ENCODE assay signal across 10 cellular contexts in the genomic region with DNA sequence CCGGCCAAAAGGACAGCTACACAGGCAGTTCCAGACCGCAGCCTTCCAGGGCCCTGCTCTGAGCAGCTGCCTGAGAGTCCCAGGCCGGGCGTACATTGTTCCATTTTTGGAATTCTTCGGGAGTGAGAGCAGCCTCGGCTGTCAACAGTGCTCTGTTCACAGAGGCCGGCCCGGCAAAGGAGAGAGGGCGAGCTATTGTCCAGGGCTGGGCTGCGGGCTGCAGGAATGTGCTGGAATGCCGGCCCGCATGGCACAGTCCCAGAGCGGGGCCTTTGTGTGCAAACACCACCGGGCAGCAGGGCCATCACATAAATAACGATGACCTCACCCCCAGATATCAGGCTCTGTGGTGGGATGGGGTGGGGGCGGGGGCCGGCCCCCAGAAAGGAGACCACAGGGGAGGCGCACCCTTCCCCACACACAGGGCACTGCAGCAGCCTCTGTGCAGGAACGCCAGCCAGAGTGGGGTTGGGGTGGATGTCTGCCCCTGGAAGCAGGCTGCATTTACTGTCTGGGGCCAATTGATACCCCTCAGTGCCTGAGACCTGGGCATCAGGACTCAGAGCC. TPM values are rescaled to one million over a fixed set of nuclear protein-coding genes. Genes with fewer than 3 reads are reported as not detected.
DNase-seq lines count a peak whose midpoint lies in the region; ATAC-seq lines count a peak whose summit lies in the region.
"Had no signal": no experiment of that assay in that cellular context is flagged by ENCODE, and none has a peak within 500 bp of the region (broad histone marks: within the 10 kb centered on the region; RNA-seq: fewer than 3 reads in every experiment).

No MANE protein-coding gene starts in this region.

- intact Hi-C loops in left cardiac atrium (cut with DNase I), result loop anchor here in 1 of 2 donors (2.0 to 5.0 kb wide), 2 partner anchors 55 to 140 kb away; no protein-coding TSS in a partner anchor

- H3K4me3 Mint-ChIP-seq in effector memory CD8-positive, alpha-beta T cell, result no peak overlapping the region
- H3K4me3 Mint-ChIP-seq: brain had no signal

- peaks cover 15 to 49% of the 10 kb centered on the region in 2 donors for H3K27me3 Mint-ChIP-seq in effector memory CD8-positive, alpha-beta T cell

- ATAC-seq in left cardiac atrium (peak; percentile 95 to 97), GM21528 (IDR thresholded peaks at IDR 0.05; ENCODE audit: low FRiP score, unreplicated experiment) (no peak)
- no peak for ATAC-seq in effector memory CD8-positive, alpha-beta T cell (replicated peaks)

- no peaks in the 10 kb centered on the region for H3K36me3 Mint-ChIP-seq in effector memory CD8-positive, alpha-beta T cell (ENCODE audit: insufficient read depth)
- H3K36me3 Mint-ChIP-seq: brain had no signal

- H3K4me1 Mint-ChIP-seq in effector memory CD8-positive, alpha-beta T cell (ENCODE audit: low read depth in 2 of 2), result peaks cover 0 to 3% of the 10 kb centered on the region in 2 donors

- H3K9me3 Mint-ChIP-seq in effector memory CD8-positive, alpha-beta T cell, result no peaks in the 10 kb centered on the region

- DNase-seq in GM03348 (ENCODE audit: low spot score) (peak; percentile 97), amygdala (lab: John Stamatoyannopoulos, UW) (peak in 35 of 56 donors; percentile 11 to 83 (median 33)), left cardiac atrium (peak; percentile 86), renal cortical epithelial cell (ENCODE audit: low read depth) (peak; percentile 89), NCI-H146 treated with DMSO at 0.1 percent for 48 hours (lab: John Stamatoyannopoulos, UW; ENCODE audit: unreplicated experiment) (no peak), cerebellar nuclear complex (lab: John Stamatoyannopoulos, UW) (no peak)
- no peak for DNase-seq in effector memory CD8-positive, alpha-beta T cell
- DNase-seq: NCI-H1105 treated with DMSO at 0.1 percent for 48 hours had no signal

- H3K27ac Mint-ChIP-seq in effector memory CD8-positive, alpha-beta T cell, result no peak overlapping the region

RNA-seq across cellular contexts. Expression of a gene that starts 15.8 kb away (rescaled TPM):
- total RNA-seq in left cardiac atrium (under 1 TPM in 1 of 2 donors, not detected in 1; 0.06 TPM), renal cortical epithelial cell (not detected in 2 replicates)

Comparison
In these comparisons a context has a peak if more than half of its experiments do, and no peak if none do; other contexts are left out.
1. DNase-seq: peak in GM03348 (single experiment), amygdala (35 of 56), left cardiac atrium (single experiment) and renal cortical epithelial cell (single experiment); none in NCI-H146 treated with DMSO at 0.1 percent for 48 hours (single experiment), effector memory CD8-positive, alpha-beta T cell (0 of 3) and cerebellar nuclear complex (0 of 2).
2. ATAC-seq: peak in left cardiac atrium (2 of 2); none in GM21528 (single experiment) and effector memory CD8-positive, alpha-beta T cell (single experiment).